18 cellular contexts compared by ENCODE assay signal in genomic region chr10:6408799-6409198, GRCh38.
A peak's percentile ranks its signal among the peaks of the same experiment; 100 is the strongest.
DNase-seq lines count a peak whose midpoint lies in the region; ATAC-seq and TF ChIP-seq lines count a peak whose summit lies in the region.
"Had no signal": no experiment of that assay in that cellular context is flagged by ENCODE, and none has a peak within 500 bp of the region (broad histone marks: within the 10 kb centered on the region; RNA-seq: fewer than 3 reads in every experiment).

No MANE protein-coding gene starts in this region.

- no peaks in the 10 kb centered on the region for H3K79me2 ChIP-seq in neural progenitor cell (ENCODE audit: low read depth)

- no peak for TF ChIP-seq EP300 in gastroesophageal sphincter (IDR thresholded peaks at IDR 0.05)

- peaks cover 57% of the 10 kb centered on the region for H3K4me1 Mint-ChIP-seq in CD4-positive, alpha-beta T cell (ENCODE audit: low read depth)
- H3K4me1 Mint-ChIP-seq in effector memory CD8-positive, alpha-beta T cell (ENCODE audit: low read depth in 2 of 2) = peaks cover 25 to 30% of the 10 kb centered on the region in 2 donors
- H3K4me1 Mint-ChIP-seq in neural progenitor cell = peaks cover 4% of the 10 kb centered on the region

- TF ChIP-seq POLR2A in gastroesophageal sphincter (IDR thresholded peaks at IDR 0.05) = no peak

- no peaks in the 10 kb centered on the region for H3K9me3 Mint-ChIP-seq in CD4-positive, alpha-beta T cell
- no peaks in the 10 kb centered on the region for H3K9me3 Mint-ChIP-seq in effector memory CD8-positive, alpha-beta T cell
- no peaks in the 10 kb centered on the region for H3K9me3 Mint-ChIP-seq in neural progenitor cell
- H3K9me3 Mint-ChIP-seq: activated naive CD4-positive, alpha-beta T cell treated with anti-CD3 and anti-CD28 coated beads, Interleukin-2, amount 10 ng/mL, durations not matched to agents 7 days and 5 days; memory B cell had no signal

- intact Hi-C loops in CD4-positive, alpha-beta T cell (cut with DNase I, micrococcal nuclease) = loop anchor here in 1 of 2 experiments (5.0 kb wide), 1 partner anchor 321 kb away; the partner anchor contains the start of gene RBM17
- intact Hi-C loops in sciatic nerve (cut with DNase I) = loop anchor here (5.0 to 10.0 kb wide), 2 partner anchors 204 to 301 kb away; partner anchors contain the start of gene PFKFB3

- H3K27me3 Mint-ChIP-seq in CD4-positive, alpha-beta T cell = no peaks in the 10 kb centered on the region
- no peaks in the 10 kb centered on the region for H3K27me3 Mint-ChIP-seq in effector memory CD8-positive, alpha-beta T cell
- peaks cover 4% of the 10 kb centered on the region for H3K27me3 Mint-ChIP-seq in neural progenitor cell (ENCODE audit: insufficient read depth, low read depth)

- no peaks in the 10 kb centered on the region for H3F3A ChIP-seq in neural progenitor cell (ENCODE audit: low read depth)

- CTCF ChIA-PET in CD4-positive, alpha-beta T cell (lab: Charles Lee) = interaction anchor here (2.8 kb wide), 1 partner anchor 206 kb away, joined by 20 read pairs; the partner anchor contains the start of gene PFKFB3

- H3K36me3 ChIP-seq in neural progenitor cell (no peaks in the 10 kb centered on the region), gastroesophageal sphincter (no peaks in the 10 kb centered on the region)
- H3K36me3 ChIP-seq: BLaER1, right lobe of liver had no signal

- no peak overlapping the region for H3K4me2 ChIP-seq in neural progenitor cell

- WGBS in gastroesophageal sphincter (ENCODE audit: low coverage in 1 of 2), 2 donors = 91 to 94% methylated on average over 3 of the region's 3 CpGs

- H3K27ac ChIP-seq in CD4-positive, alpha-beta T cell (ENCODE audit: low read depth, low read length) = no peak overlapping the region
- H3K27ac ChIP-seq in neural progenitor cell (no peak overlapping the region), gastroesophageal sphincter (no peak overlapping the region)
- H3K27ac ChIP-seq: GM23248, right lobe of liver had no signal

- H3K27ac Mint-ChIP-seq in CD4-positive, alpha-beta T cell = peak overlapping the region; percentile 79
- peak overlapping the region; percentile 86 to 98 for H3K27ac Mint-ChIP-seq in effector memory CD8-positive, alpha-beta T cell
- H3K27ac Mint-ChIP-seq in neural progenitor cell = no peak overlapping the region
- H3K27ac Mint-ChIP-seq: memory B cell had no signal

- H3K36me3 Mint-ChIP-seq in CD4-positive, alpha-beta T cell (ENCODE audit: low read depth) = no peaks in the 10 kb centered on the region
- H3K36me3 Mint-ChIP-seq in effector memory CD8-positive, alpha-beta T cell (ENCODE audit: insufficient read depth) = peaks cover 17% of the 10 kb centered on the region
- no peaks in the 10 kb centered on the region for H3K36me3 Mint-ChIP-seq in neural progenitor cell
- H3K36me3 Mint-ChIP-seq: memory B cell had no signal

- H4K20me1 ChIP-seq in neural progenitor cell (ENCODE audit: low read depth) = no peaks in the 10 kb centered on the region
- H4K20me1 ChIP-seq: BLaER1 had no signal

- no peak for ATAC-seq in CD4-positive, alpha-beta T cell (ENCODE audit: poor library complexity)
- ATAC-seq in effector memory CD8-positive, alpha-beta T cell (replicated peaks) = no peak
- no peak for ATAC-seq in HG03025 (IDR thresholded peaks at IDR 0.05; ENCODE audit: low FRiP score, unreplicated experiment)
- ATAC-seq in sciatic nerve = no peak
- no peak for ATAC-seq in gastroesophageal sphincter
- ATAC-seq: GM12878, right lobe of liver had no signal

- H3K4me3 ChIP-seq in neural progenitor cell (no peak overlapping the region), gastroesophageal sphincter (no peak overlapping the region)
- H3K4me3 ChIP-seq: BLaER1, GM12878, GM23248, right lobe of liver had no signal

- no peak overlapping the region for H3K9ac ChIP-seq in neural progenitor cell
- H3K9ac ChIP-seq: GM23248 had no signal

- no peaks in the 10 kb centered on the region for H3K9me3 ChIP-seq in CD4-positive, alpha-beta T cell (ENCODE audit: control insufficient read depth, low read length)
- H3K9me3 ChIP-seq in neural progenitor cell (ENCODE audit: low read depth) (no peaks in the 10 kb centered on the region), gastroesophageal sphincter (no peaks in the 10 kb centered on the region)
- H3K9me3 ChIP-seq: BLaER1, right lobe of liver had no signal

- no peak overlapping the region for H3K4me3 Mint-ChIP-seq in CD4-positive, alpha-beta T cell
- peak overlapping the region; percentile 45 to 53 for H3K4me3 Mint-ChIP-seq in effector memory CD8-positive, alpha-beta T cell
- H3K4me3 Mint-ChIP-seq in neural progenitor cell = no peak overlapping the region
- H3K4me3 Mint-ChIP-seq: activated naive CD4-positive, alpha-beta T cell treated with anti-CD3 and anti-CD28 coated beads, Interleukin-2, amount 10 ng/mL, durations not matched to agents 7 days and 5 days; memory B cell had no signal

- DNase-seq in CD4-positive, alpha-beta T cell = no peak
- DNase-seq in effector memory CD8-positive, alpha-beta T cell = no peak
- DNase-seq in neural progenitor cell (ENCODE audit: low spot score) = no peak
- DNase-seq in NCI-H524 (lab: John Stamatoyannopoulos, UW) = no peak
- no peak for DNase-seq in sciatic nerve (ENCODE audit: low spot score)
- DNase-seq: activated CD8-positive, alpha-beta memory T cell treated with anti-CD3 and anti-CD28 coated beads, Interleukin-2, amount 50 U/mL, for 4 hours; activated naive CD4-positive, alpha-beta T cell treated with anti-CD3 and anti-CD28 coated beads, Interleukin-2, amount 10 ng/mL, durations not matched to agents 7 days and 5 days; GM23248; NCI-H2029; NCI-H69; right lobe of liver; stimulated activated CD8-positive, alpha-beta memory T cell treated with anti-CD3 and anti-CD28 coated beads, Interleukin-4, amount 100 ng/mL, for 48 hours had no signal

- H3K27me3 ChIP-seq in CD4-positive, alpha-beta T cell (ENCODE audit: control insufficient read depth, insufficient read depth, low read length) = no peaks in the 10 kb centered on the region
- H3K27me3 ChIP-seq in neural progenitor cell = peaks cover 6% of the 10 kb centered on the region
- no peaks in the 10 kb centered on the region for H3K27me3 ChIP-seq in gastroesophageal sphincter
- H3K27me3 ChIP-seq: BLaER1, right lobe of liver had no signal

- H3K4me1 ChIP-seq in neural progenitor cell (no peaks in the 10 kb centered on the region), gastroesophageal sphincter (peaks cover 2 to 16% (median 5%) of the 10 kb centered on the region in 3 donors)

- no peak for TF ChIP-seq CTCF in CD4-positive, alpha-beta T cell (IDR thresholded peaks at IDR 0.05)
- TF ChIP-seq CTCF in LNCAP (IDR thresholded peaks at IDR 0.05) = peak; percentile 14; the same call in 1 of the 2 replicates
- peak; percentile 9 for TF ChIP-seq CTCF in neural progenitor cell (IDR thresholded peaks at IDR 0.05)
- no peak for TF ChIP-seq CTCF in gastroesophageal sphincter (IDR thresholded peaks at IDR 0.05)

- no peak overlapping the region for H2AFZ ChIP-seq in neural progenitor cell (replicated peaks)
- H2AFZ ChIP-seq: GM23248 had no signal

- POLR2A ChIA-PET in CD4-positive, alpha-beta T cell (lab: Charles Lee) = interaction anchor here (1.6 to 2.6 kb wide), 3 partner anchors 207 to 595 kb away, joined by 4 to 29 read pairs (median 9); partner anchors contain the start of genes GDI2 and PFKFB3

Comparison
In these comparisons a context has a peak if more than half of its experiments do, and no peak if none do; other contexts are left out.
1. H3K4me3 Mint-ChIP-seq: peak in effector memory CD8-positive, alpha-beta T cell (2 of 2); none in CD4-positive, alpha-beta T cell (single experiment) and neural progenitor cell (single experiment).
2. CTCF ChIP-seq: peak in LNCAP (single experiment) and neural progenitor cell (single experiment); none in CD4-positive, alpha-beta T cell (single experiment) and gastroesophageal sphincter (0 of 4).